ENCODE assay signal across 11 cellular contexts in the genomic region with DNA sequence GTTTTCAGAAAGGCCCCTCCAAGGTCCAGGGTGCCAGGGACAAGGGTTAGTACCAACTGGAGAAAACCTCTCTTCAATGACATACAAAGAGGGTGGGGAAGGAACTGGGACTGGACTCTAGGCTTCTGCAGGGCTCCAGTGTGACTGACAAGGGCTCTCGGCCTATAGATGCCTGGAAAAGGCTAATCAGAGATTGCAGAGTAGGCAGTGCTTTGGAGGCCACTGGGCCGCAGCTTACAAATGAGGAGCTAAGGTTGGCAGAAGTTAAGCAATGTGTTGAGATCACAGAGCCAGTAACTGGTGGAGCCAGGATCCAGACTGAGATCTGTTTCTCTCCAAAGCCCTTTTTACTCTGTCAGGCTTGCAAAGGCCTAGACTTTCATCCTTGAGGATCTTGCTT. TPM values are rescaled to one million over a fixed set of nuclear protein-coding genes. Genes with fewer than 3 reads are reported as not detected.
DNase-seq lines count a peak whose midpoint lies in the region; ATAC-seq and TF ChIP-seq lines count a peak whose summit lies in the region.
"Had no signal": no experiment of that assay in that cellular context is flagged by ENCODE, and none has a peak within 500 bp of the region (broad histone marks: within the 10 kb centered on the region; RNA-seq: fewer than 3 reads in every experiment).

No MANE protein-coding gene starts in this region.

- TF ChIP-seq RAD21 in IMR-90 (IDR thresholded peaks at IDR 0.05; ENCODE audit: low read length) = no peak

- no peaks in the 10 kb centered on the region for H3K36me3 Mint-ChIP-seq in WTC11
- H3K36me3 Mint-ChIP-seq in nephron progenitor cell (ENCODE audit: low read depth) = no peaks in the 10 kb centered on the region
- H3K36me3 Mint-ChIP-seq: activated CD8-positive, alpha-beta memory T cell treated with anti-CD3 and anti-CD28 coated beads, Interleukin-2, amount 10 ng/mL, durations not matched to agents 7 days and 5 days had no signal

- H3K4me3 Mint-ChIP-seq in WTC11 (peak overlapping the region; percentile 32; the same call in 1 of the 2 replicates), nephron progenitor cell (no peak overlapping the region)
- H3K4me3 Mint-ChIP-seq: activated CD8-positive, alpha-beta memory T cell treated with anti-CD3 and anti-CD28 coated beads, Interleukin-2, amount 10 ng/mL, durations not matched to agents 7 days and 5 days; T-helper 2 cell treated with Interferon-gamma antibody and Interleukin-4, amounts not matched to agents 5 μg/mL and 100 μg/mL, for 36 hours had no signal

- no peak overlapping the region for H2BK20ac ChIP-seq in IMR-90 (ENCODE audit: low read depth, low read length)

- H3K9me2 ChIP-seq in hepatocyte (replicated peaks; ENCODE audit: insufficient read depth) = no peaks in the 10 kb centered on the region
- H3K9me2 ChIP-seq in PC-3 (replicated peaks; ENCODE audit: low read length) = no peaks in the 10 kb centered on the region

- no peak overlapping the region for H3K23ac ChIP-seq in IMR-90 (ENCODE audit: low read depth, low read length)

- H3K27me3 ChIP-seq in IMR-90 (ENCODE audit: control insufficient read depth, insufficient read depth, low read length) (peaks cover 13% of the 10 kb centered on the region; the same call in 1 of the 2 replicates), hepatocyte (peaks cover under 1% of the 10 kb centered on the region), skeletal muscle tissue (ENCODE audit: control insufficient read depth in 3 of 3, insufficient read depth in 3 of 3, low read length in 3 of 3) (no peaks in the 10 kb centered on the region), PC-3 (ENCODE audit: low read length) (no peaks in the 10 kb centered on the region)

- in situ Hi-C loops in IMR-90 (cut with MboI; ENCODE audit: low sequenced_read_pairs) = no loop called here

- no peaks in the 10 kb centered on the region for H3K9me3 Mint-ChIP-seq in WTC11
- H3K9me3 Mint-ChIP-seq in nephron progenitor cell = no peaks in the 10 kb centered on the region
- H3K9me3 Mint-ChIP-seq: T-helper 2 cell treated with Interferon-gamma antibody and Interleukin-4, amounts not matched to agents 5 μg/mL and 100 μg/mL, for 36 hours had no signal

- H2BK5ac ChIP-seq in IMR-90 (ENCODE audit: low read depth, low read length, poor library complexity, severe bottlenecking) = no peak overlapping the region

- H3K4me1 ChIP-seq in IMR-90 (ENCODE audit: control insufficient read depth, insufficient read depth, low read length) (peaks cover 8% of the 10 kb centered on the region), hepatocyte (ENCODE audit: insufficient read depth) (peaks cover 29% of the 10 kb centered on the region), skeletal muscle tissue (ENCODE audit: control insufficient read depth in 3 of 3, insufficient read depth in 3 of 3, low read length in 3 of 3) (peaks cover 24 to 40% (median 39%) of the 10 kb centered on the region in 3 donors), PC-3 (ENCODE audit: insufficient read depth, low read length) (peaks cover 13% of the 10 kb centered on the region; the same call in 1 of the 2 replicates)

- no CpG with 5 or more reads among the region's 2 CpGs for WGBS in IMR-90 (ENCODE audit: extremely low coverage in 2 of 2, insufficient read length in 1 of 2), 2 experiments
- WGBS in hepatocyte (ENCODE audit: low lambda C conversion rate, missing lambda C conversion rate) = 84% methylated on average over 2 of the region's 2 CpGs

- H3K4me2 ChIP-seq in IMR-90 (ENCODE audit: low read depth, low read length) (no peak overlapping the region), hepatocyte (no peak overlapping the region), PC-3 (ENCODE audit: low read length) (no peak overlapping the region)

- intact Hi-C loops in IMR-90 (cut with micrococcal nuclease) = no loop called here
- intact Hi-C loops in PC-3 (cut with micrococcal nuclease) = no loop called here

- H3K79me2 ChIP-seq in hepatocyte (no peaks in the 10 kb centered on the region), PC-3 (ENCODE audit: low read length) (no peaks in the 10 kb centered on the region)

- dilution Hi-C loops in IMR-90 (cut with HindIII; ENCODE audit: low sequenced_read_pairs, unreplicated experiment) = no loop called here

- no peak overlapping the region for H3K27ac ChIP-seq in IMR-90 (ENCODE audit: insufficient read depth, low read length)
- peak overlapping the region; percentile 68 for H3K27ac ChIP-seq in hepatocyte
- peak overlapping the region; percentile 86 for H3K27ac ChIP-seq in skeletal muscle tissue (ENCODE audit: low read depth, low read length)
- no peak overlapping the region for H3K27ac ChIP-seq in PC-3 (ENCODE audit: low read length)

- no peak overlapping the region for H4K8ac ChIP-seq in IMR-90 (ENCODE audit: low read depth in 2 of 2, low read length in 2 of 2)

- TF ChIP-seq CTCF in IMR-90 (conservative IDR thresholded peaks at IDR 0.05; ENCODE audit: low read depth, low read length) = no peak
- no peak for TF ChIP-seq CTCF in WTC11 (IDR thresholded peaks at IDR 0.05)
- TF ChIP-seq CTCF in hepatocyte (IDR thresholded peaks at IDR 0.05; ENCODE audit: poor library complexity) = no peak
- no peak for TF ChIP-seq CTCF in nephron progenitor cell (IDR thresholded peaks at IDR 0.05)
- no peak for TF ChIP-seq CTCF in PC-3 (conservative IDR thresholded peaks at IDR 0.05; ENCODE audit: low read depth, low read length)

- BruUV-seq in IMR-90 (replicated peaks; lab: Mats Ljungman, UMichigan) (no TSS peak), PC-3 (replicated peaks; lab: Mats Ljungman, UMichigan) (no TSS peak)

- peak; percentile 44; the same call in 1 of the 2 replicates for ATAC-seq in IMR-90 (ENCODE audit: low read depth)
- ATAC-seq in WTC11 = no peak
- ATAC-seq in PC-3 = no peak
- no peak for ATAC-seq in GM18498 (IDR thresholded peaks at IDR 0.05; ENCODE audit: unreplicated experiment)
- ATAC-seq: activated CD8-positive, alpha-beta memory T cell treated with anti-CD3 and anti-CD28 coated beads, Interleukin-2, amount 10 ng/mL, durations not matched to agents 7 days and 5 days had no signal

- POLR2A ChIA-PET in IMR-90 (lab: Charles Lee; ENCODE audit: unreplicated experiment) = no interaction called here
- POLR2A ChIA-PET in WTC11 (lab: Charles Lee) = interaction anchor here (1.3 to 2.2 kb wide), 5 partner anchors 13 to 97 kb away, joined by 3 to 10 read pairs (median 5); partner anchors contain the start of gene CREB3L1
- POLR2A ChIA-PET in PC-3 (lab: Charles Lee; ENCODE audit: unreplicated experiment) = no interaction called here

- H3K4me1 Mint-ChIP-seq in WTC11 (peaks cover 97% of the 10 kb centered on the region), nephron progenitor cell (peaks cover 82% of the 10 kb centered on the region)

- no peak overlapping the region for H3K4me3 ChIP-seq in IMR-90 (ENCODE audit: insufficient read depth, low read depth, low read length)
- no peak overlapping the region for H3K4me3 ChIP-seq in hepatocyte
- H3K4me3 ChIP-seq in skeletal muscle tissue (ENCODE audit: low read length in 3 of 3) = peak overlapping the region in 2 of 3 donors; percentile 59 to 72
- H3K4me3 ChIP-seq in PC-3 (ENCODE audit: low read length) = no peak overlapping the region

- no peak overlapping the region for H3K9ac ChIP-seq in IMR-90 (ENCODE audit: low read depth, low read length)
- peak overlapping the region in 2 of 3 donors; percentile 38 to 81 for H3K9ac ChIP-seq in skeletal muscle tissue (ENCODE audit: low read depth in 1 of 3, low read length in 3 of 3)
- no peak overlapping the region for H3K9ac ChIP-seq in PC-3 (ENCODE audit: low read length)

- H3K4ac ChIP-seq in IMR-90 (ENCODE audit: low read depth, low read length) = no peak overlapping the region

- CTCF ChIA-PET in IMR-90 (lab: Yijun Ruan, JAX) (no interaction called here), WTC11 (lab: Charles Lee) (interaction anchor here (0.7 to 5.6 kb wide), 12 partner anchors 11 to 102 kb away, joined by 3 to 62 read pairs (median 5); partner anchors contain the start of gene CHRM4), PC-3 (lab: Charles Lee) (no interaction called here)

- no peak overlapping the region for H2BK15ac ChIP-seq in IMR-90 (ENCODE audit: low read depth, low read length)

- no peak overlapping the region for H2AK9ac ChIP-seq in IMR-90 (replicated peaks; ENCODE audit: low read depth, low read length, poor library complexity)

- H4K91ac ChIP-seq in IMR-90 (ENCODE audit: insufficient read depth, low read depth, low read length) = no peak overlapping the region

- H2BK120ac ChIP-seq in IMR-90 (ENCODE audit: low read depth, low read length) = no peak overlapping the region

- H3K79me1 ChIP-seq in IMR-90 (ENCODE audit: low read depth in 1 of 2, low read length in 2 of 2) = no peaks in the 10 kb centered on the region

- H3K9me1 ChIP-seq in IMR-90 (ENCODE audit: insufficient read depth, low read length) = peaks cover 3% of the 10 kb centered on the region

- no peak overlapping the region for H3K18ac ChIP-seq in IMR-90 (ENCODE audit: low read depth, low read length)

- H3K9me3 ChIP-seq in IMR-90 (ENCODE audit: control insufficient read depth, insufficient read depth, low read length) (no peaks in the 10 kb centered on the region), hepatocyte (ENCODE audit: low read depth) (no peaks in the 10 kb centered on the region), skeletal muscle tissue (ENCODE audit: control insufficient read depth in 3 of 3, low read length in 3 of 3) (no peaks in the 10 kb centered on the region), PC-3 (ENCODE audit: low read length) (no peaks in the 10 kb centered on the region)

- H3K56ac ChIP-seq in IMR-90 (ENCODE audit: extremely low read depth, insufficient read depth, low read length) = no peak overlapping the region

- no peak overlapping the region for H3K14ac ChIP-seq in IMR-90 (replicated peaks; ENCODE audit: low read depth, low read length)

- H3K27me3 Mint-ChIP-seq in WTC11 (ENCODE audit: low read depth) = peaks cover 2% of the 10 kb centered on the region
- H3K27me3 Mint-ChIP-seq in nephron progenitor cell (ENCODE audit: low read depth, poor library complexity) = peaks cover 29% of the 10 kb centered on the region

- H4K20me1 ChIP-seq in IMR-90 (ENCODE audit: insufficient read depth, low read length) (no peaks in the 10 kb centered on the region), hepatocyte (ENCODE audit: insufficient read depth, poor library complexity, severe bottlenecking) (no peaks in the 10 kb centered on the region), PC-3 (ENCODE audit: low read length) (no peaks in the 10 kb centered on the region)

- H3F3A ChIP-seq in PC-3 (ENCODE audit: low read length, unreplicated experiment) = no peaks in the 10 kb centered on the region

- H3K27ac Mint-ChIP-seq in WTC11 = peak overlapping the region; percentile 99
- no peak overlapping the region for H3K27ac Mint-ChIP-seq in nephron progenitor cell
- H3K27ac Mint-ChIP-seq: activated CD8-positive, alpha-beta memory T cell treated with anti-CD3 and anti-CD28 coated beads, Interleukin-2, amount 10 ng/mL, durations not matched to agents 7 days and 5 days; T-helper 2 cell treated with Interferon-gamma antibody and Interleukin-4, amounts not matched to agents 5 μg/mL and 100 μg/mL, for 36 hours had no signal

- no peak overlapping the region for H2AK5ac ChIP-seq in IMR-90 (ENCODE audit: low read depth, low read length)

- TF ChIP-seq POLR2A in IMR-90 (IDR thresholded peaks at IDR 0.05; ENCODE audit: low read depth, low read length) = no peak

- DNase-seq in IMR-90 (no peak), WTC11 (ENCODE audit: low spot score) (no peak), hepatocyte (ENCODE audit: low spot score) (peak; percentile 71), nephron progenitor cell (no peak), PC-3 (no peak), inferior parietal cortex (ENCODE audit: extremely low spot score) (no peak)
- DNase-seq: activated CD8-positive, alpha-beta memory T cell treated with anti-CD3 and anti-CD28 coated beads, Interleukin-2, amount 10 ng/mL, durations not matched to agents 7 days and 5 days had no signal

- H4K5ac ChIP-seq in IMR-90 (ENCODE audit: low read depth, low read length) = no peak overlapping the region

- H2AFZ ChIP-seq in IMR-90 (replicated peaks; ENCODE audit: low read length, poor library complexity) (peak overlapping the region; percentile 32), hepatocyte (no peak overlapping the region), PC-3 (ENCODE audit: low read length) (no peak overlapping the region; the same call in 1 of the 2 replicates)

- H3K36me3 ChIP-seq in IMR-90 (ENCODE audit: control insufficient read depth, insufficient read depth, low read length) (no peaks in the 10 kb centered on the region), hepatocyte (replicated peaks; ENCODE audit: insufficient read depth, low read depth) (no peaks in the 10 kb centered on the region), skeletal muscle tissue (ENCODE audit: control insufficient read depth in 3 of 3, insufficient read depth in 3 of 3, low read length in 3 of 3) (no peaks in the 10 kb centered on the region), PC-3 (ENCODE audit: low read depth, low read length) (no peaks in the 10 kb centered on the region)

RNA-seq across cellular contexts. Expression of gene DGKZ, which starts 7.4 kb away (rescaled TPM):
- total RNA-seq in IMR-90 (2012; rRNA removed) (43.0 and 46.8 TPM in 2 replicates), WTC11 (2021) (107 to 139 TPM (median 115 TPM) in 3 replicates), hepatocyte (26.6 and 28.2 TPM in 2 replicates), skeletal muscle tissue (22.4 TPM), PC-3 (2014; rRNA removed) (70.2 and 91.0 TPM in 2 replicates)
- polyA plus RNA-seq in IMR-90 (2012; rRNA removed) (62.0 and 68.0 TPM in 2 replicates), hepatocyte (42.9 and 52.4 TPM in 2 replicates)
- 52.8 and 75.7 TPM in 2 replicates for polyA plus RNA-seq in IMR-90 (2012; cell fraction: cytosol; rRNA removed)
- 126 and 364 TPM in 2 replicates for polyA plus RNA-seq in IMR-90 (2012; cell fraction: nucleus; rRNA removed; ENCODE audit: low replicate concordance)

RNA-seq across cellular contexts. Expression of gene MDK, which starts 41.7 kb away (rescaled TPM):
- 23.1 and 25.8 TPM in 2 replicates for total RNA-seq in IMR-90 (2012; rRNA removed)
- 377 and 389 TPM in 2 replicates for polyA plus RNA-seq in IMR-90 (2012; rRNA removed)
- 720 and 780 TPM in 2 replicates for polyA plus RNA-seq in IMR-90 (2012; cell fraction: cytosol; rRNA removed)
- 135 and 153 TPM in 2 replicates for polyA plus RNA-seq in IMR-90 (2012; cell fraction: nucleus; rRNA removed; ENCODE audit: low replicate concordance)
- 560 to 611 TPM (median 602 TPM) in 3 replicates for total RNA-seq in WTC11 (2021)
- total RNA-seq in hepatocyte = 515 and 562 TPM in 2 replicates
- polyA plus RNA-seq in hepatocyte = 1,225 and 1,549 TPM in 2 replicates
- 28.2 TPM for total RNA-seq in skeletal muscle tissue
- total RNA-seq in PC-3 (2014; rRNA removed) = 184 and 232 TPM in 2 replicates

RNA-seq across cellular contexts. Expression of gene CHRM4, which starts 51.8 kb away (rescaled TPM):
- total RNA-seq in IMR-90 (2012; rRNA removed) = 0.18 and 0.28 TPM in 2 replicates
- polyA plus RNA-seq in IMR-90 (2012; rRNA removed) = 0.09 and 0.19 TPM in 2 replicates
- 0.16 and 0.19 TPM in 2 replicates for polyA plus RNA-seq in IMR-90 (2012; cell fraction: cytosol; rRNA removed)
- 0.49 and 1.0 TPM in 2 replicates for polyA plus RNA-seq in IMR-90 (2012; cell fraction: nucleus; rRNA removed; ENCODE audit: low replicate concordance)
- total RNA-seq in WTC11 (2021) = 0.62 to 0.85 TPM (median 0.62 TPM) in 3 replicates
- 0.30 and 0.84 TPM in 2 replicates for total RNA-seq in hepatocyte
- polyA plus RNA-seq in hepatocyte = 0.30 TPM in 1 of 2 replicates, not detected in the other
- not detected for total RNA-seq in skeletal muscle tissue
- total RNA-seq in PC-3 (2014; rRNA removed) = not detected in 2 replicates
- total RNA-seq: lung microvascular endothelial cell had no signal

Comparison
In these comparisons a context has a peak if more than half of its experiments do, and no peak if none do; other contexts are left out.
1. H3K27ac ChIP-seq: peak in hepatocyte (single experiment) and skeletal muscle tissue (single experiment); none in IMR-90 (single experiment) and PC-3 (single experiment).
2. H3K4me3 ChIP-seq: peak in skeletal muscle tissue (2 of 3); none in IMR-90 (single experiment), hepatocyte (single experiment) and PC-3 (single experiment).
3. H3K9ac ChIP-seq: peak in skeletal muscle tissue (2 of 3); none in IMR-90 (single experiment) and PC-3 (single experiment).